In genomic region chr7:137985897-137986251, GRCh38 we compare ENCODE assay signal across 11 cellular contexts. TPM values are rescaled to one million over a fixed set of nuclear protein-coding genes. Genes with fewer than 3 reads are reported as not detected.
DNase-seq lines count a peak whose midpoint lies in the region; ATAC-seq and TF ChIP-seq lines count a peak whose summit lies in the region.
"Had no signal": no experiment of that assay in that cellular context is flagged by ENCODE, and none has a peak within 500 bp of the region (broad histone marks: within the 10 kb centered on the region; RNA-seq: fewer than 3 reads in every experiment).

No MANE protein-coding gene starts in this region.

- H2AK5ac ChIP-seq in neuronal stem cell (ENCODE audit: low read depth, low read length), result no peak overlapping the region

- no peak overlapping the region for H2BK15ac ChIP-seq in neuronal stem cell (ENCODE audit: low read length)

- no peaks in the 10 kb centered on the region for H3K27me3 ChIP-seq in neuronal stem cell (ENCODE audit: control insufficient read depth in 3 of 3, insufficient read depth in 3 of 3, low read depth in 1 of 3, low read length in 3 of 3)
- no peaks in the 10 kb centered on the region for H3K27me3 ChIP-seq in WERI-Rb-1 (ENCODE audit: insufficient read depth, low read depth, severe bottlenecking)
- H3K27me3 ChIP-seq: neutrophil had no signal

- H3K4ac ChIP-seq in neuronal stem cell (ENCODE audit: low read length), result no peak overlapping the region

- peaks cover 4% of the 10 kb centered on the region for H3K9me3 Mint-ChIP-seq in osteocyte (ENCODE audit: unreplicated experiment)

- H3K27ac Mint-ChIP-seq in osteocyte (ENCODE audit: unreplicated experiment), result peak overlapping the region; percentile 74
- H3K27ac Mint-ChIP-seq: activated CD4-positive, alpha-beta memory T cell treated with anti-CD3 and anti-CD28 coated beads, Interleukin-2, amount 10 ng/mL, durations not matched to agents 7 days and 5 days had no signal

- no peak overlapping the region for H2BK5ac ChIP-seq in neuronal stem cell (ENCODE audit: low read length)

- ATAC-seq in GM18502 (IDR thresholded peaks at IDR 0.05; ENCODE audit: poor library complexity, unreplicated experiment), result peak; percentile 56
- ATAC-seq in GM21529 (IDR thresholded peaks at IDR 0.05; ENCODE audit: unreplicated experiment), result peak; percentile 37
- peak; percentile 32 for ATAC-seq in HG03469 (IDR thresholded peaks at IDR 0.05; ENCODE audit: unreplicated experiment)

- no peak overlapping the region for H3K4me3 ChIP-seq in neuronal stem cell (ENCODE audit: low read length in 2 of 2)
- H3K4me3 ChIP-seq in WERI-Rb-1 (ENCODE audit: low read depth, low read length), result no peak overlapping the region

- H3K4me3 Mint-ChIP-seq in osteocyte (ENCODE audit: unreplicated experiment), result no peak overlapping the region
- H3K4me3 Mint-ChIP-seq: activated CD4-positive, alpha-beta memory T cell treated with anti-CD3 and anti-CD28 coated beads, Interleukin-2, amount 10 ng/mL, durations not matched to agents 7 days and 5 days had no signal

- no peak overlapping the region for H4K91ac ChIP-seq in neuronal stem cell (ENCODE audit: low read depth, low read length, poor library complexity)

- H3K36me3 Mint-ChIP-seq in osteocyte (ENCODE audit: unreplicated experiment), result peaks cover 16% of the 10 kb centered on the region

- no peak overlapping the region for H2BK120ac ChIP-seq in neuronal stem cell (ENCODE audit: low read depth, low read length)

- H3K9me3 ChIP-seq in neuronal stem cell (replicated peaks in 1 of 2; ENCODE audit: control insufficient read depth in 2 of 2, insufficient read depth in 1 of 2, low read depth in 1 of 2, low read length in 2 of 2) (peaks cover 2 to 10% of the 10 kb centered on the region in 2 donors), WERI-Rb-1 (ENCODE audit: severe bottlenecking) (no peaks in the 10 kb centered on the region)
- H3K9me3 ChIP-seq: neutrophil had no signal

- no peak overlapping the region for H3K14ac ChIP-seq in neuronal stem cell (ENCODE audit: low read length)

- H4K8ac ChIP-seq in neuronal stem cell (ENCODE audit: low read depth, low read length), result no peak overlapping the region

- no CpG with 5 or more reads among the region's 3 CpGs for WGBS in neuronal stem cell (ENCODE audit: extremely low coverage in 2 of 2, insufficient read length in 2 of 2, insufficient replicate concordance in 1 of 2), 2 donors

- H3K4me1 ChIP-seq in neuronal stem cell (ENCODE audit: control insufficient read depth in 2 of 2, insufficient read depth in 1 of 2, low read depth in 1 of 2, low read length in 2 of 2), result peaks cover 2 to 19% of the 10 kb centered on the region in 2 donors

- no peak overlapping the region for H3K18ac ChIP-seq in neuronal stem cell (ENCODE audit: low read length)

- no peak overlapping the region for H2AFZ ChIP-seq in neuronal stem cell (ENCODE audit: low read length)

- H3K27ac ChIP-seq in neuronal stem cell (replicated peaks; ENCODE audit: low read length) (no peak overlapping the region), WERI-Rb-1 (no peak overlapping the region)
- H3K27ac ChIP-seq: neutrophil had no signal

- no peaks in the 10 kb centered on the region for H3K27me3 Mint-ChIP-seq in osteocyte (ENCODE audit: unreplicated experiment)
- H3K27me3 Mint-ChIP-seq: activated CD4-positive, alpha-beta memory T cell treated with anti-CD3 and anti-CD28 coated beads, Interleukin-2, amount 10 ng/mL, durations not matched to agents 7 days and 5 days had no signal

- no peak overlapping the region for H3K9ac ChIP-seq in neuronal stem cell (ENCODE audit: low read depth, low read length, poor library complexity)

- H3K4me2 ChIP-seq in neuronal stem cell (ENCODE audit: insufficient read depth, low read length, poor library complexity, severe bottlenecking), result no peak overlapping the region

- H3K23ac ChIP-seq in neuronal stem cell (ENCODE audit: low read depth, low read length, poor library complexity), result no peak overlapping the region

- no peak for DNase-seq in osteocyte (ENCODE audit: extremely low spot score, unreplicated experiment)
- no peak for DNase-seq in NCI-H1092 treated with DMSO at 0.1 percent for 48 hours (lab: John Stamatoyannopoulos, UW)
- no peak for DNase-seq in neuronal stem cell (ENCODE audit: low spot score)
- no peak for DNase-seq in WERI-Rb-1
- DNase-seq in A172 (ENCODE audit: low spot score), result no peak
- DNase-seq: activated CD4-positive, alpha-beta memory T cell treated with anti-CD3 and anti-CD28 coated beads, Interleukin-2, amount 10 ng/mL, durations not matched to agents 7 days and 5 days; NCI-H2081 had no signal

- H3K36me3 ChIP-seq in neuronal stem cell (replicated peaks in 1 of 2; ENCODE audit: control insufficient read depth in 2 of 2, insufficient read depth in 2 of 2, low read length in 2 of 2) (peaks cover 0 to 3% of the 10 kb centered on the region in 2 donors), WERI-Rb-1 (no peaks in the 10 kb centered on the region)
- H3K36me3 ChIP-seq: neutrophil had no signal

- H3K79me1 ChIP-seq in neuronal stem cell (ENCODE audit: low read depth, low read length), result peaks cover 4% of the 10 kb centered on the region

- H3K4me1 Mint-ChIP-seq in osteocyte (ENCODE audit: unreplicated experiment), result peaks cover 28% of the 10 kb centered on the region

- no peak overlapping the region for H2BK12ac ChIP-seq in neuronal stem cell (ENCODE audit: low read length)

- TF ChIP-seq CTCF in osteocyte (IDR thresholded peaks at IDR 0.05) (no peak), WERI-Rb-1 (IDR thresholded peaks at IDR 0.05; ENCODE audit: low read depth, low read length) (no peak)

RNA-seq across cellular contexts. Expression of gene CREB3L2, which starts 16.0 kb away (rescaled TPM):
- total RNA-seq in osteocyte, result 143 and 144 TPM in 2 replicates
- polyA plus RNA-seq in neuronal stem cell (2013, experiment 1 of 2), result 18.4 TPM
- polyA plus RNA-seq in neuronal stem cell (2013, experiment 2 of 2), result 19.4 TPM
- total RNA-seq in A172 (2014; rRNA removed; shearing (Covaris generic)), result 3.9 and 5.5 TPM in 2 replicates

Comparison
In these comparisons a context has a peak if more than half of its experiments do, and no peak if none do; other contexts are left out.
1. RNA of gene CREB3L2, which starts 16.0 kb away (total RNA-seq): 143 to 144 TPM in osteocyte; 3.9 to 5.5 TPM in A172; every median in the first group is over 10 times any median in the second.
2. Peak in every context shown above with its lines, with median percentiles within 50 percentile points of each other: ATAC-seq.